Comparison of ENCODE assay signal across 8 cellular contexts in the genomic region with DNA sequence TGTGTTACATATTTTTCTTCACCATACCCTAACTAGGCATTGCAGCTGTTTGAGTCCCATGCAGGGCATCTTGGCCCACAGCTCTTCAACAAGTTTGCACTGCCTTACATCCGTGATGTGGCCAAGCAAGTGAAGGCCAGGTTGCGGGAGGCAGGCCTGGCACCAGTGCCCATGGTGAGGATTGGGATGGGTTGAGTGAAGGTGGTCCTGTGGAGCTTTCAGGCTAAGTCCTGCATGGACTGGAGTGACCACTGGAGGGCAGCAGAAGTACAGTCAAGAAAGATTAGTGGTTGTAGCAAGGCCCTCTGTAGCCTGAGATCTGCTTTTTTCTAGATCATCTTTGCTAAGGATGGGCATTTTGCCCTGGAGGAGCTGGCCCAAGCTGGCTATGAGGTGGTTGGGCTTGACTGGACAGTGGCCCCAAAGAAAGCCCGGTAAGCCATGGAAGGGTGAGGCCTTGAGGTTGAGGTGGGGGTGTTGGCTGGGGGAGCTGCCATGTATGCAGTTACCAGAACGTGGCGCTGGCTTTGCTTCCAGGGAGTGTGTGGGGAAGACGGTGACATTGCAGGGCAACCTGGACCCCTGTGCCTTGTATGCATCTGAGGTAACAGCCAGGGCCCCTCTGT. TPM values are rescaled to one million over a fixed set of nuclear protein-coding genes. Genes with fewer than 3 reads are reported as not detected.
DNase-seq lines count a peak whose midpoint lies in the region; ATAC-seq, FAIRE-seq and TF ChIP-seq lines count a peak whose summit lies in the region.

No MANE protein-coding gene starts in this region.

- H3K9me3 Mint-ChIP-seq in activated B cell treated with CpG ODN at 0.5 μM for 24 hours, result no peaks in the 10 kb centered on the region

- H3K4me1 Mint-ChIP-seq in activated B cell treated with CpG ODN at 0.5 μM for 24 hours, result peaks cover 38% of the 10 kb centered on the region

- peak overlapping the region; percentile 70 for H3K4me3 Mint-ChIP-seq in activated B cell treated with CpG ODN at 0.5 μM for 24 hours

- POLR2A ChIA-PET in activated B cell treated with CpG ODN at 0.5 μM for 24 hours (lab: Charles Lee), result interaction anchor here (0.7 to 7.9 kb wide), 12 partner anchors 28 to 536 kb away, joined by 3 to 156 read pairs (median 6); a partner anchor contains a TSS

- TF ChIP-seq CTCF in activated B cell treated with CpG ODN at 0.5 μM for 24 hours (IDR thresholded peaks at IDR 0.05) (no peak), cardiac fibroblast (IDR thresholded peaks at IDR 0.05; ENCODE audit: low read depth, low read length) (peak; percentile 89)

- DNase-seq in 8988T, result peak; percentile 53
- DNase-seq in GM19239 (ENCODE audit: insufficient read length, low spot score), result peak; percentile 54
- peak; percentile 63 for DNase-seq in NCI-H2227 treated with DMSO at 0.1 percent for 48 hours (lab: John Stamatoyannopoulos, UW)
- peak; percentile 61 for DNase-seq in activated B cell treated with CpG ODN at 0.5 μM for 24 hours
- DNase-seq in cardiac fibroblast (ENCODE audit: low read depth in 2 of 2), result peak; percentile 93
- peak; percentile 67 for DNase-seq in kidney glomerular epithelial cell (lab: John Stamatoyannopoulos, UW)
- DNase-seq in stimulated activated CD4-positive, alpha-beta T cell treated with anti-CD3 and anti-CD28 coated beads, Interleukin-1b, Interleukin-23, amount 100 ng/mL, for 48 hours, result peak; percentile 77

- no peaks in the 10 kb centered on the region for H3K27me3 Mint-ChIP-seq in activated B cell treated with CpG ODN at 0.5 μM for 24 hours

- peak; percentile 75 for FAIRE-seq in GM19239 (lab: Jason Lieb, UNC)

- peak; percentile 41 for ATAC-seq in activated B cell treated with CpG ODN at 0.5 μM for 24 hours (ENCODE audit: low read depth)
- ATAC-seq in GM18909 (IDR thresholded peaks at IDR 0.05; ENCODE audit: poor library complexity, unreplicated experiment), result no peak

- intact Hi-C loops in activated B cell treated with CpG ODN at 0.5 μM for 24 hours (cut with micrococcal nuclease), result loop anchor here (1.0 to 5.0 kb wide), 9 partner anchors 193 to 868 kb away; a partner anchor contains a TSS

- peak overlapping the region; percentile 69 for H3K27ac Mint-ChIP-seq in activated B cell treated with CpG ODN at 0.5 μM for 24 hours

- H3K4me3 ChIP-seq in cardiac fibroblast (replicated peaks in 1 of 2; ENCODE audit: low read depth in 2 of 2, low read length in 2 of 2), result no peak overlapping the region

- H3K36me3 Mint-ChIP-seq in activated B cell treated with CpG ODN at 0.5 μM for 24 hours (ENCODE audit: low read depth), result peaks cover 24% of the 10 kb centered on the region

- CTCF ChIA-PET in activated B cell treated with CpG ODN at 0.5 μM for 24 hours (lab: Charles Lee), result interaction anchor here (0.5 to 10.9 kb wide), 18 partner anchors 37 to 498 kb away, joined by 3 to 227 read pairs (median 4); a partner anchor contains a TSS

RNA-seq across cellular contexts. Expression of a gene that starts 2.5 kb away (rescaled TPM):
- 60.3 and 64.9 TPM in 2 replicates for total RNA-seq in activated B cell treated with CpG ODN at 0.5 μM for 24 hours

RNA-seq across cellular contexts. Expression of a gene that starts 3.4 kb away (rescaled TPM):
- 40.3 and 49.9 TPM in 2 replicates for total RNA-seq in activated B cell treated with CpG ODN at 0.5 μM for 24 hours

RNA-seq across cellular contexts. Expression of a gene that starts 28.1 kb away (rescaled TPM):
- 21.2 and 26.6 TPM in 2 replicates for total RNA-seq in activated B cell treated with CpG ODN at 0.5 μM for 24 hours
